In the genomic region with DNA sequence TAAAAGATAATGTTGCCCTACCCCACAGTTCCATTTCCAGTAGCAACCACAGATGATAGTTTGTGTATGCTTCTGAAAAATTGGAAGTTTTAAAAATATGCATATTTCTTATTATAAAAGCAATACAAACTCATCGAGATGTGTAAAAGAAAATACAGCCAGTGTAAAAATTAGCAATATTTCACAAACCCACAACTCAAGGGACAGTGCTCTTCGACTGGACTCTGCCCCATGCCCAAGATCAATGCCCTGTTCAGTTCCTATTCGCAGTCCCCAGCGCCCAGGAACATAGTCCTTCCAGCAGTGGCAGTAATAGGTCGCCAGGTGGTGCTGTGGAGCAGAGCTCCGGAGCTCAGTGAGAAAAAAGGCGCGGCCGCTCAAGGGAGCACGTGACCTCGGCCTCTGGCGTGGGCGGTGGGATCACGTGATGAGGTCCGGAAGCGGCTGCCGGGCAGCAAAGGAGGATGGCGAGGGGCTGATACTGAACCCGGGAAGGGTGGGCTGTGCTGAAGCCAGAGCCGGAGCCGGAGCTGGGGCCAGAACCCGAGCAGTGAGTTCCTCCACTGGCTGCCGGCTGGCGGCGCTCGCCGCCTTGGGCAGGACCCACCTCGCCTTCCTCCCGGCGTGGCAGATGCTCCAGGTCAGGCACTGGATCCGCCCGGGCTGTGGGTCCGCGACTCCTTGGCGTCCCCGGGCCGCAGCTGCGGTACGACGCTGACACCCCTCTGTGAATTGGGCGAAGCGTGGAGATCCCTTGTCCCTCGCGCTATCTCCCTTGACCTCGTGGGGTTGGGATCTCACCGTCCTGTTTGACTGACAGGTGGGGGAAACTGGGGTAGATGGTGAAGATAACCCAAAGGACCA, we compare ENCODE assay signal across 8 cellular contexts. TPM values are rescaled to one million over a fixed set of nuclear protein-coding genes. Genes with fewer than 3 reads are reported as not detected.
DNase-seq lines count a peak whose midpoint lies in the region; ATAC-seq and TF ChIP-seq lines count a peak whose summit lies in the region.

A gene (plus strand): TSS at position 430 of the 864 bp plus-strand sequence. CDS start 11,190 bp downstream, outside the sequence.

- H3K9me3 ChIP-seq in SK-N-SH (no peaks in the 10 kb centered on the region), ovary (no peaks in the 10 kb centered on the region), thymus (ENCODE audit: control insufficient read depth) (no peaks in the 10 kb centered on the region)

- peaks cover 12% of the 10 kb centered on the region; the same call in 1 of the 2 replicates for H3K79me2 ChIP-seq in SK-N-SH (ENCODE audit: insufficient read depth)

- peaks cover 10% of the 10 kb centered on the region for H3F3A ChIP-seq in SK-N-SH (replicated peaks; ENCODE audit: insufficient read depth)

- POLR2A ChIA-PET in SK-N-SH (lab: Yijun Ruan, JAX), result interaction anchor here (0.7 to 1.1 kb wide), 5 partner anchors 28 to 303 kb away, joined by 3 to 6 read pairs (median 4); no protein-coding TSS in a partner anchor

- peak; percentile 70 for ATAC-seq in HG02588 (IDR thresholded peaks at IDR 0.05; ENCODE audit: unreplicated experiment)

- H3K27ac ChIP-seq in SK-N-SH (ENCODE audit: low read depth in 2 of 2, low read length in 1 of 2), result peak within 1 kb of the TSS; percentile 28 to 62; a peak in 2 of 4 replicates
- no peak within 1 kb of the TSS for H3K27ac ChIP-seq in ovary
- H3K27ac ChIP-seq in thymus (ENCODE audit: low read depth), result peak within 1 kb of the TSS; percentile 70

- intact Hi-C loops in head of caudate nucleus (cut with DNase I) (loop anchor here (5.0 to 10.0 kb wide), 3 partner anchors 55 to 297 kb away; no protein-coding TSS in a partner anchor), ovary (cut with DNase I) (loop anchor here in 3 of 4 donors (2.0 to 10.0 kb wide), 6 partner anchors 51 to 297 kb away; no protein-coding TSS in a partner anchor)

- H3K9ac ChIP-seq in SK-N-SH, result peak within 1 kb of the TSS; percentile 65

- H3K36me3 ChIP-seq in SK-N-SH (replicated peaks in 1 of 2; ENCODE audit: control insufficient read depth in 1 of 2, insufficient read depth in 2 of 2, low read length in 1 of 2), result no peaks in the 10 kb centered on the region
- H3K36me3 ChIP-seq in ovary, result no peaks in the 10 kb centered on the region
- no peaks in the 10 kb centered on the region for H3K36me3 ChIP-seq in thymus (ENCODE audit: control insufficient read depth, insufficient read depth)

- H3K4me2 ChIP-seq in SK-N-SH, result peak within 1 kb of the TSS; percentile 96

- no peaks in the 10 kb centered on the region for H4K20me1 ChIP-seq in SK-N-SH (ENCODE audit: insufficient read depth)

- H3K4me3 ChIP-seq in SK-N-SH (ENCODE audit: low read depth in 2 of 2, low read length in 1 of 2), result peak within 1 kb of the TSS; percentile 79 to 94
- peak within 1 kb of the TSS; percentile 64 for H3K4me3 ChIP-seq in ovary
- peak within 1 kb of the TSS; percentile 74 for H3K4me3 ChIP-seq in thymus (ENCODE audit: low read length)

- peak; percentile 6 for TF ChIP-seq CTCF in GM12801 (IDR thresholded peaks at IDR 0.05; ENCODE audit: extremely low read depth, insufficient read length)
- TF ChIP-seq CTCF in SK-N-SH (IDR thresholded peaks at IDR 0.05), result peak; percentile 93
- peak; percentile 95 to 98 (median 97) for TF ChIP-seq CTCF in ovary (IDR thresholded peaks at IDR 0.05)

- TF ChIP-seq RAD21 in SK-N-SH (IDR thresholded peaks at IDR 0.05; ENCODE audit: low read length), result peak; percentile 84

- no peak; a peak in 1 of 4 replicates for TF ChIP-seq EP300 in SK-N-SH (IDR thresholded peaks at IDR 0.05; ENCODE audit: borderline replicate concordance in 1 of 2, low read depth in 1 of 2, low read length in 1 of 2)
- no peak for TF ChIP-seq EP300 in ovary (IDR thresholded peaks at IDR 0.05)

- DNase-seq in NCI-H1048 (lab: John Stamatoyannopoulos, UW) (peak; percentile 74), SK-N-SH (peak; percentile 93), head of caudate nucleus (peak; percentile 88 to 99 (median 96)), ovary (peak; percentile 92 to 96 (median 95))

- CTCF ChIA-PET in SK-N-SH (lab: Yijun Ruan, JAX), result interaction anchor here (0.6 to 8.9 kb wide), 52 partner anchors 9 to 625 kb away, joined by 3 to 162 read pairs (median 5); a partner anchor contains a TSS

- H3K4me1 Mint-ChIP-seq in activated naive CD8-positive, alpha-beta T cell (ENCODE audit: low read depth), result peaks cover 18% of the 10 kb centered on the region

- H3K9me3 Mint-ChIP-seq in activated naive CD8-positive, alpha-beta T cell (ENCODE audit: low read depth), result no peaks in the 10 kb centered on the region

- H3K4me1 ChIP-seq in SK-N-SH (ENCODE audit: control insufficient read depth in 1 of 2, insufficient read depth in 2 of 2, low read depth in 1 of 2, low read length in 1 of 2) (peaks cover 0 to 19% of the 10 kb centered on the region in 2 experiments; a peak in 1 of 4 replicates), ovary (ENCODE audit: insufficient read depth) (peaks cover 2% of the 10 kb centered on the region), thymus (ENCODE audit: control insufficient read depth, insufficient read depth, low read length) (peaks cover 3% of the 10 kb centered on the region)

- no peaks in the 10 kb centered on the region for H3K27me3 ChIP-seq in SK-N-SH (ENCODE audit: insufficient read depth)
- H3K27me3 ChIP-seq in ovary, result no peaks in the 10 kb centered on the region
- H3K27me3 ChIP-seq in thymus (ENCODE audit: control insufficient read depth, insufficient read depth), result no peaks in the 10 kb centered on the region

- WGBS in SK-N-SH (ENCODE audit: low lambda C conversion rate), result 4% methylated on average over 16 of the region's 46 CpGs
- WGBS in ovary, 3 donors, result 0% methylated on average over 43 to 46 of the region's 46 CpGs
- under 1% methylated on average over 46 of the region's 46 CpGs for WGBS in thymus

- TF ChIP-seq POLR2A in ovary (IDR thresholded peaks at IDR 0.05), result no peak

- peak within 1 kb of the TSS; percentile 94 for H3K4me3 Mint-ChIP-seq in activated naive CD8-positive, alpha-beta T cell

- peak within 1 kb of the TSS; percentile 90 for H3K27ac Mint-ChIP-seq in activated naive CD8-positive, alpha-beta T cell

- peaks cover 3% of the 10 kb centered on the region for H3K36me3 Mint-ChIP-seq in activated naive CD8-positive, alpha-beta T cell

- no peaks in the 10 kb centered on the region for H3K9me2 ChIP-seq in SK-N-SH

- H2AFZ ChIP-seq in SK-N-SH (ENCODE audit: low read depth), result peak within 1 kb of the TSS; percentile 94

- peaks cover 11% of the 10 kb centered on the region for H3K27me3 Mint-ChIP-seq in activated naive CD8-positive, alpha-beta T cell

TF ChIP-seq in SK-N-SH, 30 proteins besides CTCF, POLR2A, EP300 and RAD21 (continues in another document):
- TF ChIP-seq NFIC (IDR thresholded peaks at IDR 0.05; ENCODE audit: borderline replicate concordance), result no peak
- TF ChIP-seq CHD2 (IDR thresholded peaks at IDR 0.05; ENCODE audit: low read length, partially characterized antibody), result peak; percentile 61
- TF ChIP-seq, protein P1, sequence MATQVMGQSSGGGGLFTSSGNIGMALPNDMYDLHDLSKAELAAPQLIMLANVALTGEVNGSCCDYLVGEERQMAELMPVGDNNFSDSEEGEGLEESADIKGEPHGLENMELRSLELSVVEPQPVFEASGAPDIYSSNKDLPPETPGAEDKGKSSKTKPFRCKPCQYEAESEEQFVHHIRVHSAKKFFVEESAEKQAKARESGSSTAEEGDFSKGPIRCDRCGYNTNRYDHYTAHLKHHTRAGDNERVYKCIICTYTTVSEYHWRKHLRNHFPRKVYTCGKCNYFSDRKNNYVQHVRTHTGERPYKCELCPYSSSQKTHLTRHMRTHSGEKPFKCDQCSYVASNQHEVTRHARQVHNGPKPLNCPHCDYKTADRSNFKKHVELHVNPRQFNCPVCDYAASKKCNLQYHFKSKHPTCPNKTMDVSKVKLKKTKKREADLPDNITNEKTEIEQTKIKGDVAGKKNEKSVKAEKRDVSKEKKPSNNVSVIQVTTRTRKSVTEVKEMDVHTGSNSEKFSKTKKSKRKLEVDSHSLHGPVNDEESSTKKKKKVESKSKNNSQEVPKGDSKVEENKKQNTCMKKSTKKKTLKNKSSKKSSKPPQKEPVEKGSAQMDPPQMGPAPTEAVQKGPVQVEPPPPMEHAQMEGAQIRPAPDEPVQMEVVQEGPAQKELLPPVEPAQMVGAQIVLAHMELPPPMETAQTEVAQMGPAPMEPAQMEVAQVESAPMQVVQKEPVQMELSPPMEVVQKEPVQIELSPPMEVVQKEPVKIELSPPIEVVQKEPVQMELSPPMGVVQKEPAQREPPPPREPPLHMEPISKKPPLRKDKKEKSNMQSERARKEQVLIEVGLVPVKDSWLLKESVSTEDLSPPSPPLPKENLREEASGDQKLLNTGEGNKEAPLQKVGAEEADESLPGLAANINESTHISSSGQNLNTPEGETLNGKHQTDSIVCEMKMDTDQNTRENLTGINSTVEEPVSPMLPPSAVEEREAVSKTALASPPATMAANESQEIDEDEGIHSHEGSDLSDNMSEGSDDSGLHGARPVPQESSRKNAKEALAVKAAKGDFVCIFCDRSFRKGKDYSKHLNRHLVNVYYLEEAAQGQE (IDR thresholded peaks at IDR 0.05; ENCODE audit: low read depth, low read length), result no peak
- TF ChIP-seq TCF12 (IDR thresholded peaks at IDR 0.05), result no peak
- TF ChIP-seq RXRA (IDR thresholded peaks at IDR 0.05; ENCODE audit: borderline replicate concordance, low read depth), result no peak
- peak; percentile 55; the same call in 1 of the 2 replicates for TF ChIP-seq RCOR1 (IDR thresholded peaks at IDR 0.05; ENCODE audit: low read length)
- 0 out of 2 replicates have a peak, but pooled peaks have one; percentile 40 for TF ChIP-seq FOXJ3 (CRISPR knock-in tag; IDR thresholded peaks at IDR 0.05)
- TF ChIP-seq ELF1 (IDR thresholded peaks at IDR 0.05), result peak; percentile 86
- TF ChIP-seq GABPA (IDR thresholded peaks at IDR 0.05; ENCODE audit: low read depth), result no peak
- TF ChIP-seq TAF1 (IDR thresholded peaks at IDR 0.05; ENCODE audit: borderline replicate concordance, low read depth, low read length), result no peak; the same call in 1 of the 2 replicates
- TF ChIP-seq, protein P2, sequence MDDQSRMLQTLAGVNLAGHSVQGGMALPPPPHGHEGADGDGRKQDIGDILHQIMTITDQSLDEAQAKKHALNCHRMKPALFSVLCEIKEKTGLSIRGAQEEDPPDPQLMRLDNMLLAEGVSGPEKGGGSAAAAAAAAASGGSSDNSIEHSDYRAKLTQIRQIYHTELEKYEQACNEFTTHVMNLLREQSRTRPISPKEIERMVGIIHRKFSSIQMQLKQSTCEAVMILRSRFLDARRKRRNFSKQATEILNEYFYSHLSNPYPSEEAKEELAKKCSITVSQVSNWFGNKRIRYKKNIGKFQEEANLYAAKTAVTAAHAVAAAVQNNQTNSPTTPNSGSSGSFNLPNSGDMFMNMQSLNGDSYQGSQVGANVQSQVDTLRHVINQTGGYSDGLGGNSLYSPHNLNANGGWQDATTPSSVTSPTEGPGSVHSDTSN (IDR thresholded peaks at IDR 0.05), result 0 out of 2 replicates have a peak, but pooled peaks have one; percentile 15
- no peak for TF ChIP-seq RFX5 (IDR thresholded peaks at IDR 0.05; ENCODE audit: low read length)

RNA-seq across cellular contexts. Expression of the gene that starts here (rescaled TPM):
- 4.1 and 6.3 TPM in 2 replicates for polyA plus RNA-seq in SK-N-SH (2012; rRNA removed)
- 2.1 and 2.9 TPM in 2 replicates for polyA plus RNA-seq in SK-N-SH (2012; cell fraction: cytosol; rRNA removed)
- polyA plus RNA-seq in SK-N-SH (2012; cell fraction: nucleus; rRNA removed), result 14.6 and 19.0 TPM in 2 replicates
- total RNA-seq in ovary, result 1 to 10 TPM; 3.6 to 9.7 (median 5.4) TPM
- polyA plus RNA-seq in ovary, result 1 to 10 TPM; 1.9 to 6.0 TPM
- 5.1 TPM for polyA plus RNA-seq in thymus

Comparison
In these comparisons a context has a peak if more than half of its experiments do, and no peak if none do; other contexts are left out.
1. CTCF ChIP-seq: peak in every context shown above with its lines; median percentile 97 in ovary; 93 in SK-N-SH; 6 in GM12801.
2. H3K27ac ChIP-seq: peak in SK-N-SH (2 of 2) and thymus (single experiment); none in ovary (0 of 2).
3. Peak in every context shown above with its lines, with median percentiles within 50 percentile points of each other: DNase-seq and H3K4me3 ChIP-seq.